10 cellular contexts compared by ENCODE assay signal in genomic region chr3:107710851-107711250, GRCh38.
DNase-seq lines count a peak whose midpoint lies in the region; ATAC-seq and TF ChIP-seq lines count a peak whose summit lies in the region.
"Had no signal": no experiment of that assay in that cellular context is flagged by ENCODE, and none has a peak within 500 bp of the region (broad histone marks: within the 10 kb centered on the region; RNA-seq: fewer than 3 reads in every experiment).

No MANE protein-coding gene starts in this region.

- intact Hi-C loops in HCT116 (cut with micrococcal nuclease) = no loop called here
- intact Hi-C loops in right cardiac atrium (cut with DNase I) = no loop called here

- TF ChIP-seq CTCF in HCT116 (IDR thresholded peaks at IDR 0.05 in 2 of 3, conservative IDR thresholded peaks at IDR 0.05 in 1 of 3; ENCODE audit: borderline replicate concordance in 1 of 3, insufficient read depth in 1 of 3, low read depth in 2 of 3, low read length in 2 of 3) = no peak
- TF ChIP-seq CTCF in thoracic aorta (IDR thresholded peaks at IDR 0.05) = no peak

- H3K27me3 Mint-ChIP-seq in activated T-cell treated with anti-CD3 and anti-CD28 coated beads, Interleukin-2, amount 50 U/mL, for 72 hours (ENCODE audit: low read depth) = no peaks in the 10 kb centered on the region
- H3K27me3 Mint-ChIP-seq: activated CD4-positive, alpha-beta T cell treated with anti-CD3 and anti-CD28 coated beads, Interleukin-2, amount 10 ng/mL, durations not matched to agents 24 days and 14 days; activated naive CD8-positive, alpha-beta T cell treated with anti-CD3 and anti-CD28 coated beads, Interleukin-2, amount 10 ng/mL, durations not matched to agents 7 days and 5 days had no signal

- peaks cover 3 to 7% of the 10 kb centered on the region in 2 donors for H3K36me3 Mint-ChIP-seq in activated T-cell treated with anti-CD3 and anti-CD28 coated beads, Interleukin-2, amount 50 U/mL, for 72 hours (ENCODE audit: insufficient read depth in 2 of 2)

- no peaks in the 10 kb centered on the region for H3K9me2 ChIP-seq in HCT116 (ENCODE audit: insufficient read depth)

- peak; percentile 80 for ATAC-seq in HCT116
- peak; percentile 75 to 81 for ATAC-seq in right cardiac atrium
- ATAC-seq in thoracic aorta (ENCODE audit: insufficient number of reproducible peaks, low FRiP score, low read depth) = no peak
- ATAC-seq in activated T-cell treated with anti-CD3 and anti-CD28 coated beads, Interleukin-2, amount 50 U/mL, for 72 hours (replicated peaks in 1 of 2) = no peak

- no peaks in the 10 kb centered on the region for H3K9me3 ChIP-seq in HCT116 (ENCODE audit: control insufficient read depth in 1 of 2, insufficient read depth in 1 of 2, low read depth in 1 of 2, low read length in 2 of 2)
- H3K9me3 ChIP-seq in right cardiac atrium (ENCODE audit: control insufficient read depth, low read length) = no peaks in the 10 kb centered on the region
- H3K9me3 ChIP-seq in thoracic aorta = no peaks in the 10 kb centered on the region

- no peak overlapping the region for H3K27ac Mint-ChIP-seq in activated T-cell treated with anti-CD3 and anti-CD28 coated beads, Interleukin-2, amount 50 U/mL, for 72 hours
- H3K27ac Mint-ChIP-seq: activated CD4-positive, alpha-beta T cell treated with anti-CD3 and anti-CD28 coated beads, Interleukin-2, amount 10 ng/mL, durations not matched to agents 24 days and 14 days; activated naive CD8-positive, alpha-beta T cell treated with anti-CD3 and anti-CD28 coated beads, Interleukin-2, amount 10 ng/mL, durations not matched to agents 7 days and 5 days had no signal

- DNase-seq in HCT116 (ENCODE audit: low read depth, low spot score) (peak; percentile 15), astrocyte of the hippocampus (ENCODE audit: low read depth, low spot score) (peak; percentile 66), right cardiac atrium (peak; percentile 51 to 80 (median 65)), thoracic aorta (ENCODE audit: low spot score) (peak; percentile 6), NOMO-1 treated with DMSO at 0.1 percent for 48 hours (lab: John Stamatoyannopoulos, UW; ENCODE audit: unreplicated experiment) (no peak)
- DNase-seq in activated T-cell treated with anti-CD3 and anti-CD28 coated beads, Interleukin-2, amount 50 U/mL, for 72 hours = no peak
- DNase-seq in stimulated activated CD8-positive, alpha-beta memory T cell treated with anti-CD3 and anti-CD28 coated beads, Interleukin-4, amount 100 ng/mL, for 48 hours = no peak
- DNase-seq: activated CD4-positive, alpha-beta T cell treated with anti-CD3 and anti-CD28 coated beads, Interleukin-2, amount 10 ng/mL, durations not matched to agents 24 days and 14 days; activated naive CD8-positive, alpha-beta T cell treated with anti-CD3 and anti-CD28 coated beads, Interleukin-2, amount 10 ng/mL, durations not matched to agents 7 days and 5 days had no signal

- H3K4me2 ChIP-seq in HCT116 (ENCODE audit: low read length) = no peak overlapping the region

- POLR2A ChIA-PET in HCT116 (lab: Charles Lee) = no interaction called here

- H3K4me3 ChIP-seq in HCT116 (replicated peaks in 1 of 2; ENCODE audit: low read depth in 1 of 2, low read length in 2 of 2) (no peak overlapping the region), right cardiac atrium (ENCODE audit: low read length) (no peak overlapping the region), thoracic aorta (no peak overlapping the region)

- TF ChIP-seq POLR2A in HCT116 (IDR thresholded peaks at IDR 0.05; ENCODE audit: borderline replicate concordance, extremely low read depth, insufficient read depth, insufficient read length) = no peak

- CTCF ChIA-PET in HCT116 (lab: Charles Lee) = interaction anchor here (1.4 to 2.1 kb wide), 2 partner anchors 9 to 21 kb away, joined by 4 to 12 read pairs; no protein-coding TSS in a partner anchor

- H3K36me3 ChIP-seq in HCT116 (ENCODE audit: control insufficient read depth in 1 of 2, insufficient read depth in 2 of 2, low read length in 2 of 2) = no peaks in the 10 kb centered on the region
- peaks cover 12% of the 10 kb centered on the region for H3K36me3 ChIP-seq in thoracic aorta

- no peaks in the 10 kb centered on the region for H3K9me3 Mint-ChIP-seq in activated T-cell treated with anti-CD3 and anti-CD28 coated beads, Interleukin-2, amount 50 U/mL, for 72 hours
- H3K9me3 Mint-ChIP-seq: activated CD4-positive, alpha-beta T cell treated with anti-CD3 and anti-CD28 coated beads, Interleukin-2, amount 10 ng/mL, durations not matched to agents 24 days and 14 days; activated naive CD8-positive, alpha-beta T cell treated with anti-CD3 and anti-CD28 coated beads, Interleukin-2, amount 10 ng/mL, durations not matched to agents 7 days and 5 days had no signal

- WGBS in right cardiac atrium = 49% methylated on average over 5 of the region's 5 CpGs

- H3K27ac ChIP-seq in HCT116 (ENCODE audit: low read depth, low read length) (no peak overlapping the region), right cardiac atrium (ENCODE audit: low read length) (no peak overlapping the region), thoracic aorta (no peak overlapping the region)
- H3K27ac ChIP-seq: epithelial cell of prostate had no signal

- H2AFZ ChIP-seq in HCT116 (ENCODE audit: low read depth, low read length, poor library complexity, severe bottlenecking) = no peak overlapping the region

- no peaks in the 10 kb centered on the region for H3K79me2 ChIP-seq in HCT116 (ENCODE audit: insufficient read depth, low read length)

- no peaks in the 10 kb centered on the region for H3K4me1 Mint-ChIP-seq in activated T-cell treated with anti-CD3 and anti-CD28 coated beads, Interleukin-2, amount 50 U/mL, for 72 hours (ENCODE audit: low read depth)
- H3K4me1 Mint-ChIP-seq: activated naive CD8-positive, alpha-beta T cell treated with anti-CD3 and anti-CD28 coated beads, Interleukin-2, amount 10 ng/mL, durations not matched to agents 7 days and 5 days had no signal

- RAD21 ChIA-PET in HCT116 (lab: Charles Lee; ENCODE audit: low non-redundant PET in 1 of 2, low total read pairs in 2 of 2, uncharacterized antibody in 2 of 2, unreplicated experiment in 2 of 2) = no interaction called here

- H4K20me1 ChIP-seq in HCT116 (ENCODE audit: insufficient read depth) = no peaks in the 10 kb centered on the region; the same call in 1 of the 2 replicates

- no peak overlapping the region for H3K4me3 Mint-ChIP-seq in activated T-cell treated with anti-CD3 and anti-CD28 coated beads, Interleukin-2, amount 50 U/mL, for 72 hours
- H3K4me3 Mint-ChIP-seq: activated CD4-positive, alpha-beta T cell treated with anti-CD3 and anti-CD28 coated beads, Interleukin-2, amount 10 ng/mL, durations not matched to agents 24 days and 14 days; activated naive CD8-positive, alpha-beta T cell treated with anti-CD3 and anti-CD28 coated beads, Interleukin-2, amount 10 ng/mL, durations not matched to agents 7 days and 5 days had no signal

- H3K27me3 ChIP-seq in HCT116 (ENCODE audit: insufficient read depth, low read length) = no peaks in the 10 kb centered on the region
- H3K27me3 ChIP-seq in right cardiac atrium (ENCODE audit: control insufficient read depth, insufficient read depth) = no peaks in the 10 kb centered on the region
- no peaks in the 10 kb centered on the region for H3K27me3 ChIP-seq in thoracic aorta (replicated peaks; ENCODE audit: insufficient read depth)

- no peak for TF ChIP-seq RAD21 in HCT116 (IDR thresholded peaks at IDR 0.05; ENCODE audit: low read depth)

- no TSS peak for BruUV-seq in HCT116 (replicated peaks; lab: Mats Ljungman, UMichigan)

- H3K4me1 ChIP-seq in HCT116 (ENCODE audit: control insufficient read depth in 1 of 2, insufficient read depth in 2 of 2, low read length in 2 of 2) (peaks cover 3 to 9% of the 10 kb centered on the region in 2 experiments; a peak in 2 of 4 replicates), right cardiac atrium (ENCODE audit: control insufficient read depth, insufficient read depth, low read length) (no peaks in the 10 kb centered on the region), thoracic aorta (ENCODE audit: control insufficient read depth in 1 of 2, low read depth in 2 of 2) (no peaks in the 10 kb centered on the region)

- no peak overlapping the region for H3K9ac ChIP-seq in HCT116 (ENCODE audit: low read length)

TF ChIP-seq in HCT116, 20 proteins besides CTCF, POLR2A, EP300 and RAD21:
- peak; percentile 20; the same call in 1 of the 2 replicates for TF ChIP-seq JUND (IDR thresholded peaks at IDR 0.05)
- TF ChIP-seq SP1 (IDR thresholded peaks at IDR 0.05; ENCODE audit: low read depth) = no peak
- no peak for TF ChIP-seq ELF1 (IDR thresholded peaks at IDR 0.05; ENCODE audit: borderline replicate concordance, low read depth)
- TF ChIP-seq FOSL1 (IDR thresholded peaks at IDR 0.05; ENCODE audit: low read depth) = peak; percentile 18; the same call in 1 of the 2 replicates
TF ChIP-seq in HCT116: peak in this region for 2.

Comparison
In these comparisons a context has a peak if more than half of its experiments do, and no peak if none do; other contexts are left out.
1. ATAC-seq: peak in HCT116 (single experiment) and right cardiac atrium (2 of 2); none in thoracic aorta (single experiment) and activated T-cell treated with anti-CD3 and anti-CD28 coated beads, Interleukin-2, amount 50 U/mL, for 72 hours (0 of 2).
2. DNase-seq: peak in HCT116 (single experiment), astrocyte of the hippocampus (single experiment), right cardiac atrium (3 of 3) and thoracic aorta (single experiment); none in NOMO-1 treated with DMSO at 0.1 percent for 48 hours (single experiment), activated T-cell treated with anti-CD3 and anti-CD28 coated beads, Interleukin-2, amount 50 U/mL, for 72 hours (0 of 2) and stimulated activated CD8-positive, alpha-beta memory T cell treated with anti-CD3 and anti-CD28 coated beads, Interleukin-4, amount 100 ng/mL, for 48 hours (single experiment).